Comparison of ENCODE assay signal across 8 cellular contexts in genomic region chr5:140700177-140701144, GRCh38. TPM values are rescaled to one million over a fixed set of nuclear protein-coding genes. Genes with fewer than 3 reads are reported as not detected.
DNase-seq lines count a peak whose midpoint lies in the region; ATAC-seq, FAIRE-seq and TF ChIP-seq lines count a peak whose summit lies in the region.

Gene ZMAT2 (plus strand): TSS chr5:140700447. CDS start chr5:140700461, 14 bp downstream.

- H3K4me3 Mint-ChIP-seq in memory B cell = peak within 1 kb of the TSS; percentile 99

- ATAC-seq in GM21367 (IDR thresholded peaks at IDR 0.05; ENCODE audit: unreplicated experiment) = peak; percentile 93
- peak; percentile 97 for ATAC-seq in memory B cell (ENCODE audit: low read depth)

- H3K27ac ChIP-seq in H1 (ENCODE audit: low read depth, low read length) = peak within 1 kb of the TSS; percentile 65

- H2BK20ac ChIP-seq in H1 (ENCODE audit: low read length) = no peak within 1 kb of the TSS

- no peak within 1 kb of the TSS; the same call in 1 of the 2 replicates for H2BK12ac ChIP-seq in H1 (ENCODE audit: low read depth, low read length)

- POLR2A ChIA-PET in H1 (lab: Charles Lee; ENCODE audit: partially characterized antibody) = interaction anchor here (0.8 to 2.0 kb wide), 13 partner anchors 9 to 61 kb away, joined by 3 to 16 read pairs (median 3); partner anchors contain the start of genes HARS1, HARS2, IK and NDUFA2

- no peak within 1 kb of the TSS for H2BK120ac ChIP-seq in H1 (replicated peaks; ENCODE audit: low read depth, low read length)

- no peak for TF ChIP-seq CTCF in H1 (IDR thresholded peaks at IDR 0.05; ENCODE audit: control extremely low read depth in 1 of 3, insufficient read depth in 1 of 3, low read depth in 1 of 3, low read length in 3 of 3)

- H4K91ac ChIP-seq in H1 (replicated peaks; ENCODE audit: insufficient read length, low read length) = no peak within 1 kb of the TSS

- WGBS in H1 (ENCODE audit: extremely low coverage in 1 of 2, insufficient coverage in 1 of 2, insufficient read length in 1 of 2, insufficient replicate concordance in 2 of 2, low coverage in 1 of 2, low lambda C conversion rate in 2 of 2, missing lambda C conversion rate in 1 of 2), 2 experiments = 6% methylated on average over 42 of the region's 44 CpGs; no CpG with 5 or more reads in 1 of the 2 experiments

- H3K9ac ChIP-seq in H1 (replicated peaks in 1 of 4; ENCODE audit: extremely low read depth in 1 of 4, low read depth in 3 of 4, low read length in 3 of 4) = peak within 1 kb of the TSS; percentile 96 to 98 (median 97)

- no peaks in the 10 kb centered on the region for H3K27me3 Mint-ChIP-seq in memory B cell

- no peak within 1 kb of the TSS for H3K14ac ChIP-seq in H1 (ENCODE audit: insufficient read length)

- H3K9me3 ChIP-seq in H1 (ENCODE audit: insufficient read depth in 2 of 2, low read depth in 1 of 2, low read length in 1 of 2) = no peaks in the 10 kb centered on the region

- H4K20me1 ChIP-seq in H1 (replicated peaks in 1 of 2; ENCODE audit: control insufficient read depth in 1 of 2, insufficient read depth in 2 of 2, low read length in 2 of 2) = no peaks in the 10 kb centered on the region

- FAIRE-seq in HTR-8/SVneo (lab: Jason Lieb, UNC) = peak; percentile 92
- FAIRE-seq in H1 (lab: Jason Lieb, UNC) = peak; percentile 99

- peaks cover 33 to 80% (median 62%) of the 10 kb centered on the region in 4 experiments for H3K36me3 ChIP-seq in H1 (ENCODE audit: control insufficient read depth in 2 of 4, insufficient read depth in 4 of 4, low read length in 3 of 4)

- H3K18ac ChIP-seq in H1 (ENCODE audit: extremely low read depth, low read length) = no peak within 1 kb of the TSS

- H4K5ac ChIP-seq in H1 (ENCODE audit: insufficient read length, low read depth, low read length) = no peak within 1 kb of the TSS

- TF ChIP-seq RAD21 in H1 (IDR thresholded peaks at IDR 0.05 in 1 of 2, conservative IDR thresholded peaks at IDR 0.05 in 1 of 2; ENCODE audit: low read depth in 2 of 2, low read length in 2 of 2) = no peak

- no peak within 1 kb of the TSS for H2AK5ac ChIP-seq in H1 (ENCODE audit: low read depth, low read length)

- no peak within 1 kb of the TSS; the same call in 1 of the 2 replicates for H2BK5ac ChIP-seq in H1 (ENCODE audit: low read depth, low read length)

- no peak for TF ChIP-seq EP300 in H1 (IDR thresholded peaks at IDR 0.05; ENCODE audit: borderline replicate concordance in 1 of 2, low read depth in 2 of 2, low read length in 2 of 2)

- H3K79me2 ChIP-seq in H1 (ENCODE audit: control insufficient read depth in 1 of 2, insufficient read depth in 2 of 2, low read length in 2 of 2) = peaks cover 0 to 17% of the 10 kb centered on the region in 2 experiments; a peak in 2 of 4 replicates

- peak; percentile 70 to 90 for TF ChIP-seq POLR2A in H1 (IDR thresholded peaks at IDR 0.05; ENCODE audit: control extremely low read depth in 1 of 2, low read depth in 2 of 2, low read length in 2 of 2)

- H3K23ac ChIP-seq in H1 (ENCODE audit: insufficient read length) = no peak within 1 kb of the TSS

- peak within 1 kb of the TSS; percentile 89 to 93 for H3K4me2 ChIP-seq in H1 (ENCODE audit: insufficient read depth in 1 of 2, low read depth in 2 of 2, low read length in 2 of 2)

- no peak within 1 kb of the TSS for H2BK15ac ChIP-seq in H1 (ENCODE audit: low read length)

- peaks cover 17% of the 10 kb centered on the region for H3K4me1 Mint-ChIP-seq in memory B cell

- peak within 1 kb of the TSS; percentile 95; the same call in 1 of the 2 replicates for H2AFZ ChIP-seq in H1 (ENCODE audit: low read length)

- H3K79me1 ChIP-seq in H1 (ENCODE audit: low read depth, low read length) = peaks cover 2% of the 10 kb centered on the region; the same call in 1 of the 2 replicates

- H4K8ac ChIP-seq in H1 (ENCODE audit: extremely low read depth, insufficient read depth, low read length) = peak within 1 kb of the TSS; percentile 94; the same call in 1 of the 2 replicates

- peaks cover 49% of the 10 kb centered on the region for H3K36me3 Mint-ChIP-seq in memory B cell

- DNase-seq in COLO829 (ENCODE audit: low spot score) (peak; percentile 92), HTR-8/SVneo (ENCODE audit: insufficient read length, low spot score) (peak; percentile 96), NOMO-1 treated with dmso at 0.1 percent for 144 hours (lab: John Stamatoyannopoulos, UW; ENCODE audit: unreplicated experiment) (peak; percentile 97), H1 (ENCODE audit: low read depth in 1 of 2, low spot score in 2 of 2) (peak; percentile 86 to 87), memory B cell (ENCODE audit: low spot score in 2 of 2) (peak; percentile 74 to 87)
- DNase-seq in activated CD8-positive, alpha-beta memory T cell treated with anti-CD3 and anti-CD28 coated beads for 48 hours (ENCODE audit: low read depth in 2 of 3, low spot score in 2 of 3) = peak; percentile 43 to 72 (median 69)
- DNase-seq in stimulated activated CD8-positive, alpha-beta memory T cell treated with anti-CD3 and anti-CD28 coated beads, Interleukin-12 subunit alpha, Interleukin-12 subunit beta, amount 100 ng/mL, for 24 hours (ENCODE audit: extremely low read depth) = peak; percentile 78

- no peaks in the 10 kb centered on the region for H3K27me3 ChIP-seq in H1 (replicated peaks in 1 of 4; ENCODE audit: control insufficient read depth in 3 of 4, extremely low read depth in 1 of 4, insufficient read depth in 3 of 4, low read length in 3 of 4)

- H3K4ac ChIP-seq in H1 (replicated peaks; ENCODE audit: insufficient read length, low read depth, low read length) = no peak within 1 kb of the TSS

- H3K4me3 ChIP-seq in H1 (ENCODE audit: extremely low read depth in 1 of 4, insufficient read depth in 2 of 4, low read depth in 3 of 4, low read length in 4 of 4) = peak within 1 kb of the TSS; percentile 92 to 98 (median 97)

- H3K23me2 ChIP-seq in H1 (ENCODE audit: low read depth, low read length) = peaks cover 5% of the 10 kb centered on the region; the same call in 1 of the 2 replicates

- peak within 1 kb of the TSS; percentile 96 for H3K27ac Mint-ChIP-seq in memory B cell

- H3K9me3 Mint-ChIP-seq in memory B cell = no peaks in the 10 kb centered on the region

- CTCF ChIA-PET in H1 (lab: Charles Lee; ENCODE audit: partially characterized antibody) = no interaction called here

- H3K56ac ChIP-seq in H1 (replicated peaks; ENCODE audit: insufficient read length, low read depth, low read length) = no peak within 1 kb of the TSS

- 0 out of 7 replicates have a peak, but pooled peaks cover 0 to 4% (median 0%) of the 10 kb centered on the region in 4 experiments for H3K4me1 ChIP-seq in H1 (replicated peaks in 1 of 4; ENCODE audit: control insufficient read depth in 3 of 4, insufficient read depth in 4 of 4, low read length in 3 of 4)

TF ChIP-seq in H1, 55 proteins besides CTCF, POLR2A, EP300 and RAD21 (continues in another document):
- TF ChIP-seq TAF7 (optimal IDR thresholded peaks at IDR 0.05; ENCODE audit: borderline replicate concordance, low read depth, low read length) (peak; percentile 94), NRF1 (IDR thresholded peaks at IDR 0.05; ENCODE audit: low read depth, low read length) (peak; percentile 74), USF2 (IDR thresholded peaks at IDR 0.05; ENCODE audit: low read length) (no peak), EGR1 (IDR thresholded peaks at IDR 0.05; ENCODE audit: borderline replicate concordance, low read depth, low read length) (no peak), CEBPB (IDR thresholded peaks at IDR 0.05; ENCODE audit: low read depth, low read length) (peak; percentile 88), YY1 (IDR thresholded peaks at IDR 0.05; ENCODE audit: low read depth, low read length) (peak; percentile 97), ZNF274 (IDR thresholded peaks at IDR 0.05; ENCODE audit: borderline replicate concordance, extremely low read depth, low read length) (no peak), KDM5A (IDR thresholded peaks at IDR 0.05; ENCODE audit: low read length) (peak; percentile 87), JUND (IDR thresholded peaks at IDR 0.05; ENCODE audit: low read length) (no peak), RFX5 (IDR thresholded peaks at IDR 0.05; ENCODE audit: borderline replicate concordance, low read depth, low read length) (no peak), BACH1 (IDR thresholded peaks at IDR 0.05; ENCODE audit: low read length) (no peak), ASH2L (IDR thresholded peaks at IDR 0.05; ENCODE audit: low read length) (peak; percentile 62), CTBP2 (IDR thresholded peaks at IDR 0.05; ENCODE audit: borderline replicate concordance, insufficient read depth, insufficient read length, low read length) (no peak), HDAC6 (IDR thresholded peaks at IDR 0.05; ENCODE audit: low read depth, low read length) (no peak), SUZ12 (IDR thresholded peaks at IDR 0.05; ENCODE audit: low read length) (no peak), TEAD4 (IDR thresholded peaks at IDR 0.05; ENCODE audit: low read depth, low read length) (no peak), SIRT6 (IDR thresholded peaks at IDR 0.05; ENCODE audit: low read length) (no peak), CHD2 (IDR thresholded peaks at IDR 0.05; ENCODE audit: low read length) (no peak), PHF8 (conservative IDR thresholded peaks at IDR 0.05; ENCODE audit: low read depth, low read length) (peak; percentile 89), SAP30 (IDR thresholded peaks at IDR 0.05; ENCODE audit: insufficient read depth, insufficient replicate concordance, low read length) (no peak), GTF2F1 (IDR thresholded peaks at IDR 0.05; ENCODE audit: borderline replicate concordance, low read depth, low read length) (no peak), BRCA1 (IDR thresholded peaks at IDR 0.05; ENCODE audit: low read depth, low read length) (no peak), POLR2AphosphoS5 (IDR thresholded peaks at IDR 0.05; ENCODE audit: low read depth, low read length) (peak; percentile 89)

RNA-seq across cellular contexts. Expression of gene ZMAT2, which starts in this region (rescaled TPM):
- total RNA-seq in H1 (2021; fragmentation: NEBNext Ultra II Directional; extraction: Animal tissue kit (Norgen Biotek cat#: 25700)) = 56.8 and 58.8 TPM in 2 replicates
- polyA plus RNA-seq in H1 (2011; rRNA removed) = 38.9 and 65.9 TPM in 2 replicates
- 55.3 TPM for polyA plus RNA-seq in H1 (2011; cell fraction: cytosol; rRNA removed)
- polyA plus RNA-seq in H1 (2011; cell fraction: nucleus; rRNA removed) = 12.2 TPM
- 80.2 to 125 TPM (median 84.3 TPM) in 4 replicates for polyA plus RNA-seq in H1 (2012, experiment 1 of 2)
- 16.9 TPM for polyA plus RNA-seq in H1 (2012, experiment 2 of 2)
- 56.5 TPM for polyA plus RNA-seq in H1 (2013, experiment 1 of 2)
- 57.5 TPM for polyA plus RNA-seq in H1 (2013, experiment 2 of 2)
- polyA minus RNA-seq in H1 (2011; rRNA and poly(A)+ RNA removed) = 18.6 and 20.9 TPM in 2 replicates
- polyA minus RNA-seq in H1 (2011; cell fraction: cytosol; rRNA and poly(A)+ RNA removed) = 13.9 TPM
- polyA minus RNA-seq in H1 (2011; cell fraction: nucleus; rRNA and poly(A)+ RNA removed) = 16.1 TPM

Comparison
In these comparisons a context has a peak if more than half of its experiments do, and no peak if none do; other contexts are left out.
1. Peak in every context shown above with its lines: DNase-seq, ATAC-seq, H3K4me3 ChIP-seq and H3K27ac ChIP-seq.